ENCODE assay signal across 6 cellular contexts in genomic region chr19:48873476-48874308, GRCh38. TPM values are rescaled to one million over a fixed set of nuclear protein-coding genes. Genes with fewer than 3 reads are reported as not detected.
A peak's percentile ranks its signal among the peaks of the same experiment; 100 is the strongest.
DNase-seq lines count a peak whose midpoint lies in the region; ATAC-seq and TF ChIP-seq lines count a peak whose summit lies in the region.

No MANE protein-coding gene starts in this region.

- H2AFZ ChIP-seq in OCI-LY1 (ENCODE audit: low read length) (no peak overlapping the region), trophoblast cell (ENCODE audit: insufficient read depth, low read length, poor library complexity) (no peak overlapping the region)

- no peaks in the 10 kb centered on the region for H3K79me2 ChIP-seq in OCI-LY1 (ENCODE audit: insufficient read depth, low read length)
- peaks cover 22% of the 10 kb centered on the region for H3K79me2 ChIP-seq in trophoblast cell (ENCODE audit: control insufficient read depth, insufficient read depth, low read length, poor library complexity)

- no peak overlapping the region for H3K23ac ChIP-seq in trophoblast cell (ENCODE audit: low read length)

- H3K79me1 ChIP-seq in trophoblast cell (ENCODE audit: low read length) = peaks cover 19% of the 10 kb centered on the region

- H3K27ac ChIP-seq in OCI-LY1 (ENCODE audit: low read depth, low read length, poor library complexity, severe bottlenecking) (peak overlapping the region; percentile 71), duodenal mucosa (ENCODE audit: low read depth, low read length) (peak overlapping the region; percentile 100), trophoblast cell (ENCODE audit: low read depth, low read length) (peak overlapping the region; percentile 84)

- peak overlapping the region; percentile 69 for H4K91ac ChIP-seq in trophoblast cell (ENCODE audit: low read depth, low read length)

- peak overlapping the region; percentile 45 for H2BK120ac ChIP-seq in trophoblast cell (ENCODE audit: insufficient read depth, low read length, poor library complexity)

- no peaks in the 10 kb centered on the region for H3K9me2 ChIP-seq in OCI-LY1 (ENCODE audit: low read depth, low read length)

- no peak for ATAC-seq in GM21515 (IDR thresholded peaks at IDR 0.05; ENCODE audit: unreplicated experiment)
- ATAC-seq in GM18511 (IDR thresholded peaks at IDR 0.05; ENCODE audit: unreplicated experiment) = no peak

- H3K9ac ChIP-seq in OCI-LY1 (ENCODE audit: low read length) = peak overlapping the region; percentile 93; the same call in 1 of the 2 replicates
- peak overlapping the region; percentile 100 for H3K9ac ChIP-seq in duodenal mucosa (ENCODE audit: low read depth in 1 of 2, low read length in 2 of 2)
- H3K9ac ChIP-seq in trophoblast cell (ENCODE audit: low read length) = peak overlapping the region; percentile 86

- peak overlapping the region; percentile 90 for H3K4me3 ChIP-seq in OCI-LY1 (ENCODE audit: low read depth, low read length, poor library complexity, severe bottlenecking)
- H3K4me3 ChIP-seq in duodenal mucosa (ENCODE audit: low read depth in 1 of 2, low read length in 2 of 2) = peak overlapping the region; percentile 92 to 98
- peak overlapping the region; percentile 96 for H3K4me3 ChIP-seq in trophoblast cell (ENCODE audit: low read depth, low read length)

- no peaks in the 10 kb centered on the region for H3F3A ChIP-seq in OCI-LY1 (ENCODE audit: insufficient read depth, low read length)

- peak overlapping the region; percentile 17 for H2BK12ac ChIP-seq in trophoblast cell (ENCODE audit: low read length)

- H3K4me1 ChIP-seq in OCI-LY1 (ENCODE audit: insufficient read depth, low read length, severe bottlenecking) (peaks cover 36% of the 10 kb centered on the region), duodenal mucosa (ENCODE audit: control insufficient read depth in 1 of 2, insufficient read depth in 2 of 2, low read length in 2 of 2) (peaks cover 25 to 38% of the 10 kb centered on the region in 2 donors), trophoblast cell (ENCODE audit: control insufficient read depth in 1 of 2, insufficient read depth in 2 of 2, low read length in 2 of 2) (peaks cover 24 to 26% of the 10 kb centered on the region in 2 experiments)

- H4K20me1 ChIP-seq in OCI-LY1 (ENCODE audit: insufficient read depth, low read length) = no peaks in the 10 kb centered on the region

- DNase-seq in trophoblast cell = peak in 1 of 2 donors; percentile 20
- no peak for DNase-seq in effector CD4-positive, alpha-beta T cell

- peak overlapping the region; percentile 49 for H4K12ac ChIP-seq in trophoblast cell (ENCODE audit: low read depth, low read length)

- H4K8ac ChIP-seq in trophoblast cell (ENCODE audit: low read depth, low read length) = peak overlapping the region; percentile 45

- no CpG with 5 or more reads among the region's 14 CpGs for WGBS in trophoblast cell (ENCODE audit: extremely low coverage, insufficient coverage, insufficient read length)

- peak overlapping the region; percentile 32 for H3K18ac ChIP-seq in trophoblast cell (ENCODE audit: low read length)

- H3K4me2 ChIP-seq in OCI-LY1 (ENCODE audit: low read length) (peak overlapping the region; percentile 92), trophoblast cell (ENCODE audit: low read length) (peak overlapping the region; percentile 81)

- peak overlapping the region; percentile 10 for H2AK5ac ChIP-seq in trophoblast cell (ENCODE audit: low read length)

- peak overlapping the region; percentile 99 for H3K4ac ChIP-seq in trophoblast cell (ENCODE audit: low read depth, low read length)

- peaks cover 5% of the 10 kb centered on the region; the same call in 1 of the 2 replicates for H3K27me3 ChIP-seq in OCI-LY1 (ENCODE audit: insufficient read depth, low read length)
- no peaks in the 10 kb centered on the region for H3K27me3 ChIP-seq in duodenal mucosa (ENCODE audit: control insufficient read depth in 1 of 2, insufficient read depth in 2 of 2, low read length in 2 of 2)
- no peaks in the 10 kb centered on the region for H3K27me3 ChIP-seq in trophoblast cell (ENCODE audit: insufficient read depth, low read length)

- peak overlapping the region; percentile 57 for H3K14ac ChIP-seq in trophoblast cell (ENCODE audit: low read length)

- H3K36me3 ChIP-seq in OCI-LY1 (ENCODE audit: insufficient read depth, low read length) = peaks cover 6% of the 10 kb centered on the region
- H3K36me3 ChIP-seq in duodenal mucosa (ENCODE audit: control insufficient read depth in 1 of 2, insufficient read depth in 2 of 2, low read length in 2 of 2) = peaks cover 14 to 29% of the 10 kb centered on the region in 2 donors
- peaks cover 40 to 42% of the 10 kb centered on the region in 2 experiments for H3K36me3 ChIP-seq in trophoblast cell (ENCODE audit: control insufficient read depth in 1 of 2, insufficient read depth in 2 of 2, low read length in 2 of 2)

- H3K9me3 ChIP-seq in OCI-LY1 (ENCODE audit: low read length) (no peaks in the 10 kb centered on the region), duodenal mucosa (ENCODE audit: control insufficient read depth in 1 of 2, low read length in 2 of 2) (no peaks in the 10 kb centered on the region), trophoblast cell (ENCODE audit: insufficient read depth, low read depth, low read length) (peaks cover 2% of the 10 kb centered on the region)

- H2BK5ac ChIP-seq in trophoblast cell (ENCODE audit: low read depth, low read length, poor library complexity) = peak overlapping the region; percentile 92

- no peak for TF ChIP-seq CTCF in OCI-LY1 (IDR thresholded peaks at IDR 0.05; ENCODE audit: low read length)

RNA-seq across cellular contexts. Expression of gene PPP1R15A, which starts 1.5 kb away (rescaled TPM):
- polyA plus RNA-seq in trophoblast cell (2013) = 46.6 and 49.6 TPM in 2 replicates

RNA-seq across cellular contexts. Expression of gene PLEKHA4, which starts 5.3 kb away (rescaled TPM):
- polyA plus RNA-seq in trophoblast cell (2013) = 2.9 and 3.3 TPM in 2 replicates

RNA-seq across cellular contexts. Expression of gene TULP2, which starts 24.9 kb away (rescaled TPM):
- polyA plus RNA-seq in trophoblast cell (2013) = 0.07 and 0.11 TPM in 2 replicates

RNA-seq across cellular contexts. Expression of gene NUCB1, which starts 26.4 kb away (rescaled TPM):
- 114 and 115 TPM in 2 replicates for polyA plus RNA-seq in trophoblast cell (2013)

RNA-seq across cellular contexts. Expression of gene HSD17B14, which starts 37.4 kb away (rescaled TPM):
- polyA plus RNA-seq in trophoblast cell (2013) = 22.2 and 25.7 TPM in 2 replicates
